ENCODE assay signal across 21 cellular contexts in the genomic region with DNA sequence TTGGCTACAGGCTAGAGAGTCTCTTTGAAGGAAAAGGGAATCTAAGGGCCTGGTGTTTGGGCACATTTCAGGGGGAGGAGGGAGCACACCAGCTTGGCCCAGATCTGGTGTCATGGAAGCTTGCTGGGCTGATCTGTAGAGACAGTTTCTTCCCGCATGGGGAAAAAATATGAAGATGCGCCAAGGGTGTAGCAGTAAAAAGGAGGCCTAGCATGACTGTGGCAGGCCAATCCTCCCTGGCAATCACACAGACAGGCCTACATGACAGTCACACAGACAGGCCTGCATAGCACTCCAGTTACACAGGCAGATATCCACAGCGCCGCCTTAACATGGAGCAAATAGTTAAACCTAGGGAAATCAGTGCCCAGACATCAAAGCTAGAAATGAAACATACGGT.
"Had no signal": no experiment of that assay in that cellular context is flagged by ENCODE, and none has a peak within 500 bp of the region (broad histone marks: within the 10 kb centered on the region; RNA-seq: fewer than 3 reads in every experiment).

No MANE protein-coding gene starts in this region.

- H2AFZ ChIP-seq: parathyroid adenoma had no signal

- H3K9me3 ChIP-seq: colonic mucosa, mucosa of descending colon, prostate gland, right lobe of liver, thyroid gland, upper lobe of left lung, uterus had no signal

- H3K4me3 ChIP-seq: colonic mucosa, heart left ventricle, mucosa of descending colon, prostate gland, right lobe of liver, thyroid gland, upper lobe of left lung, uterus had no signal

- ATAC-seq: heart left ventricle; mucosa of descending colon; natural killer cell treated with Interleukin-12 subunit alpha and Interleukin-12 subunit beta and Interleukin-15 and Interleukin-18, amount 100 ng/mL, for 72 hours; right lobe of liver had no signal

- H3K36me3 ChIP-seq: colonic mucosa, heart left ventricle, prostate gland, right lobe of liver, thyroid gland, upper lobe of left lung, uterus had no signal

- H3K9ac ChIP-seq: parathyroid adenoma had no signal

- FAIRE-seq: endothelial cell of umbilical vein, frontal cortex, islet of Langerhans had no signal

- H3K4me1 ChIP-seq: colonic mucosa, heart left ventricle, parathyroid adenoma, prostate gland, right lobe of liver, thyroid gland, upper lobe of left lung, uterus had no signal

- H3K27ac ChIP-seq: colonic mucosa, parathyroid adenoma, prostate gland, right lobe of liver, thyroid gland, upper lobe of left lung had no signal

- H3K79me2 ChIP-seq: parathyroid adenoma had no signal

- H3K27me3 ChIP-seq: colonic mucosa, heart left ventricle, right lobe of liver, thyroid gland, upper lobe of left lung, uterus had no signal

- DNase-seq: colonic mucosa; dermis blood vessel endothelial cell; endodermal cell; erythroblast; heart left ventricle; hippocampal formation; kidney glomerular epithelial cell; mucosa of descending colon; stimulated activated CD4-positive, alpha-beta T cell treated with anti-CD3 and anti-CD28 coated beads, Interleukin-2, amount 100 ng/mL, for 24 hours; stimulated activated CD4-positive, alpha-beta T cell treated with anti-CD3 and anti-CD28 coated beads, Interleukin-4, amount 100 ng/mL, for 4 hours; stimulated activated naive CD4-positive, alpha-beta T cell; thyroid gland; uterus had no signal
